Comparison of ENCODE assay signal across 19 cellular contexts in the genomic region with DNA sequence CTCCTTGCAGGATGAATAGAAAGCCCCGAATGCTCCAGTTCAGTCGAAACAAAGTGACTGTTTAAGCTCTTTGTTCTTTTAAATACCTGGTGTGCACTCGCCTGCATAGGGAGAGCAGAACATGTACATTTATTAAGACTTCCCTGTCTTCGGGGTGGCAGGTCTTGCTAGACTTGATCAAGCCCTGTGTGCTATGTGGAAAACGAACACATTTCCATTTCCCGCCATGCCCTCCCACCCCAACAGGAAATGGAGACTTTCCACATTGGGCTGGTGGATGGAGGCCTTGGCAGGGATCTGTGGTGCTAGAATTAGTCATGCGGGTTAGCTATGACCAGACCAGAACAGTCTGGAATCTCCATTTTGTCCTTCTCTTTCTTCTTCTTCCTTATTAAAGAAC.
DNase-seq lines count a peak whose midpoint lies in the region; FAIRE-seq and TF ChIP-seq lines count a peak whose summit lies in the region.
"Had no signal": no experiment of that assay in that cellular context is flagged by ENCODE, and none has a peak within 500 bp of the region (broad histone marks: within the 10 kb centered on the region; RNA-seq: fewer than 3 reads in every experiment).

No MANE protein-coding gene starts in this region.

- FAIRE-seq in GM19239 (lab: Jason Lieb, UNC), result no peak
- FAIRE-seq: RCC 7860 had no signal

- TF ChIP-seq POLR2A in thyroid gland (IDR thresholded peaks at IDR 0.05), result no peak

- H3K27ac ChIP-seq in SJCRH30 (no peak overlapping the region), thyroid gland (no peak overlapping the region), colonic mucosa (no peak overlapping the region)
- H3K27ac ChIP-seq: KMS-11, SK-N-MC had no signal

- H3K27me3 ChIP-seq in SJCRH30 (peaks cover 5% of the 10 kb centered on the region; the same call in 1 of the 2 replicates), thyroid gland (no peaks in the 10 kb centered on the region), colonic mucosa (no peaks in the 10 kb centered on the region)

- H3K4me1 ChIP-seq in SJCRH30 (no peaks in the 10 kb centered on the region; the same call in 1 of the 2 replicates), thyroid gland (no peaks in the 10 kb centered on the region), colonic mucosa (no peaks in the 10 kb centered on the region)

- H3K4me3 ChIP-seq in SJCRH30 (no peak overlapping the region), thyroid gland (replicated peaks in 1 of 3) (no peak overlapping the region), colonic mucosa (no peak overlapping the region)
- H3K4me3 ChIP-seq: GM23338, SK-N-MC had no signal

- 48 to 53% methylated on average over 7 of the region's 7 CpGs for WGBS in thyroid gland, 2 donors

- TF ChIP-seq CTCF in thyroid gland (IDR thresholded peaks at IDR 0.05) (no peak), colonic mucosa (IDR thresholded peaks at IDR 0.05) (no peak)

- no peaks in the 10 kb centered on the region for H3K9me3 ChIP-seq in SJCRH30 (replicated peaks)
- H3K9me3 ChIP-seq in thyroid gland, result no peaks in the 10 kb centered on the region
- H3K9me3 ChIP-seq in colonic mucosa, result no peaks in the 10 kb centered on the region

- H3K36me3 ChIP-seq in SJCRH30 (no peaks in the 10 kb centered on the region), thyroid gland (no peaks in the 10 kb centered on the region), colonic mucosa (no peaks in the 10 kb centered on the region)

- H3K9ac ChIP-seq in colonic mucosa (ENCODE audit: low read depth in 2 of 2, low read length in 2 of 2), result no peak overlapping the region
- H3K9ac ChIP-seq: KMS-11 had no signal

- peak in 2 of 3 experiments; percentile 31 to 59 for DNase-seq in NCI-H1417 (lab: John Stamatoyannopoulos, UW)
- no peak for DNase-seq in NCI-H1417 treated with DMSO at 0.1 percent for 48 hours (lab: John Stamatoyannopoulos, UW)
- peak; percentile 14 to 38 for DNase-seq in SJCRH30
- peak; percentile 63 for DNase-seq in kidney tubule cell (ENCODE audit: low spot score)
- peak; percentile 13 to 18 for DNase-seq in thyroid gland
- DNase-seq in GM19239 (ENCODE audit: insufficient read length, low spot score), result no peak
- no peak for DNase-seq in colonic mucosa
- no peak for DNase-seq in activated CD4-positive, alpha-beta T cell treated with anti-CD3 and anti-CD28 coated beads for 4 hours
- DNase-seq: 8988T, GDM1, NCI-H1436 treated with DMSO at 0.1 percent for 48 hours, NCI-H2029, NCI-H2171 treated with DMSO at 0.1 percent for 48 hours, NCI-H748 treated with DMSO at 0.1 percent for 48 hours, Right ventricle myocardium superior had no signal

- intact Hi-C loops in thyroid gland (cut with DNase I) (no loop called here), colonic mucosa (cut with DNase I) (no loop called here)

Comparison
In these comparisons a context has a peak if more than half of its experiments do, and no peak if none do; other contexts are left out.
1. DNase-seq: peak in NCI-H1417 (2 of 3), SJCRH30 (2 of 2), kidney tubule cell (single experiment) and thyroid gland (2 of 2); none in NCI-H1417 treated with DMSO at 0.1 percent for 48 hours (single experiment), GM19239 (single experiment), colonic mucosa (single experiment) and activated CD4-positive, alpha-beta T cell treated with anti-CD3 and anti-CD28 coated beads for 4 hours (0 of 2).